In genomic region chr17:54220829-54221228, GRCh38 we compare ENCODE assay signal across 7 cellular contexts.
"Had no signal": no experiment of that assay in that cellular context is flagged by ENCODE, and none has a peak within 500 bp of the region (broad histone marks: within the 10 kb centered on the region; RNA-seq: fewer than 3 reads in every experiment).

No MANE protein-coding gene starts in this region.

- H2AFZ ChIP-seq: GM23248 had no signal

- H3K9me3 Mint-ChIP-seq: H9 had no signal

- ATAC-seq: HCT116 had no signal

- H3K27ac ChIP-seq: GM23248 had no signal

- H3K4me3 ChIP-seq: GM23248 had no signal

- H3K27ac Mint-ChIP-seq: H9, HFFc6 had no signal

- H3K9ac ChIP-seq: GM23248 had no signal

- H3K4me3 Mint-ChIP-seq: H9, HFFc6 had no signal

- DNase-seq: GM23248, GOT3, H7, H9, HCEC 1CT, HFFc6 had no signal
